In genomic region chr2:68251855-68252406, GRCh38 we compare ENCODE assay signal across 8 cellular contexts. TPM values are rescaled to one million over a fixed set of nuclear protein-coding genes. Genes with fewer than 3 reads are reported as not detected.
DNase-seq lines count a peak whose midpoint lies in the region; ATAC-seq and TF ChIP-seq lines count a peak whose summit lies in the region.

No MANE protein-coding gene starts in this region.

- peak overlapping the region; percentile 66; the same call in 1 of the 2 replicates for H3K4me2 ChIP-seq in SK-N-SH

- intact Hi-C loops in activated CD4-positive, alpha-beta T cell treated with anti-CD3 and anti-CD28 coated beads for 36 hours (cut with DNase I, micrococcal nuclease), result loop anchor here (1.0 to 10.0 kb wide), 16 partner anchors 15 to 1995 kb away; partner anchors contain the start of genes APLF (in 2 of the 2), C1D (in 2 of the 2), FBXO48 (in 2 of the 2) and ETAA1 (in 1 of the 2)
- intact Hi-C loops in dendritic cell treated with granulocyte-macrophage colony-stimulating factor and Interleukin-4, amounts not matched to agents 40 ng/mL and 50 ng/mL, for 4 days (cut with micrococcal nuclease), result loop anchor here (2.0 to 5.0 kb wide), 2 partner anchors 35 to 95 kb away; partner anchors contain the start of gene PNO1

- DNase-seq in SK-N-SH, result peak; percentile 71
- peak; percentile 68 for DNase-seq in activated CD4-positive, alpha-beta T cell treated with anti-CD3 and anti-CD28 coated beads for 36 hours
- peak; percentile 4 for DNase-seq in stimulated activated CD8-positive, alpha-beta memory T cell treated with anti-CD3 and anti-CD28 coated beads, Interleukin-7, amount 100 ng/mL, for 24 hours (ENCODE audit: low read depth)
- DNase-seq in NCI-H187 (lab: John Stamatoyannopoulos, UW), result no peak

- no peaks in the 10 kb centered on the region for H3K27me3 Mint-ChIP-seq in activated CD4-positive, alpha-beta T cell treated with anti-CD3 and anti-CD28 coated beads for 36 hours
- no peaks in the 10 kb centered on the region for H3K27me3 Mint-ChIP-seq in dendritic cell treated with granulocyte-macrophage colony-stimulating factor and Interleukin-4, amounts not matched to agents 40 ng/mL and 50 ng/mL, for 4 days

- TF ChIP-seq CTCF in SK-N-SH (IDR thresholded peaks at IDR 0.05), result no peak

- POLR2A ChIA-PET in SK-N-SH (lab: Yijun Ruan, JAX), result interaction anchor here (0.6 kb wide), 1 partner anchor 68 kb away, joined by 8 read pairs; the partner anchor contains the start of gene CNRIP1
- POLR2A ChIA-PET in activated CD4-positive, alpha-beta T cell treated with anti-CD3 and anti-CD28 coated beads for 36 hours (lab: Charles Lee), result interaction anchor here (0.6 to 1.6 kb wide), 4 partner anchors 27 to 189 kb away, joined by 3 to 13 read pairs (median 4); partner anchors contain the start of genes C1D and PNO1

- CTCF ChIA-PET in SK-N-SH (lab: Yijun Ruan, JAX), result interaction anchor here (1.6 to 2.3 kb wide), 8 partner anchors 17 to 129 kb away, joined by 4 to 16 read pairs (median 6); no protein-coding TSS in a partner anchor
- CTCF ChIA-PET in activated CD4-positive, alpha-beta T cell treated with anti-CD3 and anti-CD28 coated beads for 36 hours (lab: Charles Lee), result interaction anchor here (0.5 to 2.2 kb wide), 4 partner anchors 28 to 190 kb away, joined by 3 to 6 read pairs (median 3); no protein-coding TSS in a partner anchor

- ATAC-seq in SK-N-SH treated with all-trans-retinoic acid at 6 μM for 48 hours (no peak), HG03196 (IDR thresholded peaks at IDR 0.05; ENCODE audit: unreplicated experiment) (peak; percentile 7)
- ATAC-seq in activated CD4-positive, alpha-beta T cell treated with anti-CD3 and anti-CD28 coated beads for 36 hours, result peak; percentile 1

- no peaks in the 10 kb centered on the region for H3K9me2 ChIP-seq in SK-N-SH

- H2AFZ ChIP-seq in SK-N-SH (ENCODE audit: low read depth), result no peak overlapping the region

- H3K27ac Mint-ChIP-seq in activated CD4-positive, alpha-beta T cell treated with anti-CD3 and anti-CD28 coated beads for 36 hours, result peak overlapping the region; percentile 93
- peak overlapping the region; percentile 97 for H3K27ac Mint-ChIP-seq in dendritic cell treated with granulocyte-macrophage colony-stimulating factor and Interleukin-4, amounts not matched to agents 40 ng/mL and 50 ng/mL, for 4 days

- no peak for TF ChIP-seq EP300 in SK-N-SH (IDR thresholded peaks at IDR 0.05; ENCODE audit: borderline replicate concordance in 1 of 2, low read depth in 1 of 2, low read length in 1 of 2)

- peaks cover 41% of the 10 kb centered on the region for H4K20me1 ChIP-seq in SK-N-SH (ENCODE audit: insufficient read depth)

- H3K9me3 Mint-ChIP-seq in activated CD4-positive, alpha-beta T cell treated with anti-CD3 and anti-CD28 coated beads for 36 hours (ENCODE audit: low read depth), result no peaks in the 10 kb centered on the region
- no peaks in the 10 kb centered on the region for H3K9me3 Mint-ChIP-seq in dendritic cell treated with granulocyte-macrophage colony-stimulating factor and Interleukin-4, amounts not matched to agents 40 ng/mL and 50 ng/mL, for 4 days

- H3K79me2 ChIP-seq in SK-N-SH (ENCODE audit: insufficient read depth), result peaks cover 72% of the 10 kb centered on the region

- H3K9me3 ChIP-seq in SK-N-SH (no peaks in the 10 kb centered on the region), mononuclear cell (ENCODE audit: low read depth, low read length) (no peaks in the 10 kb centered on the region)

- peak overlapping the region; percentile 91; the same call in 1 of the 2 replicates for H3K9ac ChIP-seq in SK-N-SH

- peak overlapping the region; percentile 90 to 96 for H3K27ac ChIP-seq in SK-N-SH (ENCODE audit: low read depth in 2 of 2, low read length in 1 of 2)

- H3K36me3 ChIP-seq in SK-N-SH (replicated peaks in 1 of 2; ENCODE audit: control insufficient read depth in 1 of 2, insufficient read depth in 2 of 2, low read length in 1 of 2), result peaks cover 4 to 8% of the 10 kb centered on the region in 2 experiments

- under 1% methylated on average over 15 of the region's 78 CpGs for WGBS in SK-N-SH (ENCODE audit: low lambda C conversion rate)

- H3K4me3 ChIP-seq in SK-N-SH (ENCODE audit: low read depth in 2 of 2, low read length in 1 of 2) (peak overlapping the region; percentile 88 to 99), mononuclear cell (ENCODE audit: low read length) (peak overlapping the region; percentile 70)

- peak overlapping the region; percentile 98 for H3K4me3 Mint-ChIP-seq in activated CD4-positive, alpha-beta T cell treated with anti-CD3 and anti-CD28 coated beads for 36 hours
- H3K4me3 Mint-ChIP-seq in dendritic cell treated with granulocyte-macrophage colony-stimulating factor and Interleukin-4, amounts not matched to agents 40 ng/mL and 50 ng/mL, for 4 days, result peak overlapping the region; percentile 99

- peaks cover 30% of the 10 kb centered on the region for H3F3A ChIP-seq in SK-N-SH (replicated peaks; ENCODE audit: insufficient read depth)

- H3K4me1 ChIP-seq in SK-N-SH (ENCODE audit: control insufficient read depth in 1 of 2, insufficient read depth in 2 of 2, low read depth in 1 of 2, low read length in 1 of 2), result peaks cover 18 to 41% of the 10 kb centered on the region in 2 experiments
- H3K4me1 ChIP-seq in mononuclear cell (ENCODE audit: insufficient read depth, low read length), result peaks cover 47% of the 10 kb centered on the region

- TF ChIP-seq RAD21 in SK-N-SH (IDR thresholded peaks at IDR 0.05; ENCODE audit: low read length), result no peak

- peaks cover 24% of the 10 kb centered on the region for H3K36me3 Mint-ChIP-seq in activated CD4-positive, alpha-beta T cell treated with anti-CD3 and anti-CD28 coated beads for 36 hours (ENCODE audit: low read depth)
- H3K36me3 Mint-ChIP-seq in dendritic cell treated with granulocyte-macrophage colony-stimulating factor and Interleukin-4, amounts not matched to agents 40 ng/mL and 50 ng/mL, for 4 days (ENCODE audit: low read depth), result peaks cover 27% of the 10 kb centered on the region

- H3K27me3 ChIP-seq in SK-N-SH (ENCODE audit: insufficient read depth) (no peaks in the 10 kb centered on the region), mononuclear cell (ENCODE audit: insufficient read depth, low read length) (no peaks in the 10 kb centered on the region)

- peaks cover 37% of the 10 kb centered on the region for H3K4me1 Mint-ChIP-seq in activated CD4-positive, alpha-beta T cell treated with anti-CD3 and anti-CD28 coated beads for 36 hours
- H3K4me1 Mint-ChIP-seq in dendritic cell treated with granulocyte-macrophage colony-stimulating factor and Interleukin-4, amounts not matched to agents 40 ng/mL and 50 ng/mL, for 4 days (ENCODE audit: low read depth), result peaks cover 34% of the 10 kb centered on the region

TF ChIP-seq in SK-N-SH, 30 proteins besides CTCF, POLR2A, EP300 and RAD21:
- TF ChIP-seq EZH2phosphoT487 (IDR thresholded peaks at IDR 0.05; ENCODE audit: borderline replicate concordance, low read depth) (no peak), GATA2 (CRISPR knock-in tag; IDR thresholded peaks at IDR 0.05) (no peak), TCF12 (IDR thresholded peaks at IDR 0.05) (no peak), RFX5 (IDR thresholded peaks at IDR 0.05; ENCODE audit: low read length) (no peak), USF1 (IDR thresholded peaks at IDR 0.05; ENCODE audit: borderline replicate concordance, low read depth) (no peak), RXRA (IDR thresholded peaks at IDR 0.05; ENCODE audit: borderline replicate concordance, low read depth) (no peak), SIN3A (IDR thresholded peaks at IDR 0.05; ENCODE audit: borderline replicate concordance, low read depth, low read length) (no peak), FOXM1 (IDR thresholded peaks at IDR 0.05; ENCODE audit: low read depth) (no peak)

TF ChIP-seq in SK-N-SH treated with all-trans-retinoic acid at 6 μM for 48 hours, 23 proteins besides CTCF, POLR2A, EP300 and RAD21 (continues in another document):
- TF ChIP-seq, protein P1, sequence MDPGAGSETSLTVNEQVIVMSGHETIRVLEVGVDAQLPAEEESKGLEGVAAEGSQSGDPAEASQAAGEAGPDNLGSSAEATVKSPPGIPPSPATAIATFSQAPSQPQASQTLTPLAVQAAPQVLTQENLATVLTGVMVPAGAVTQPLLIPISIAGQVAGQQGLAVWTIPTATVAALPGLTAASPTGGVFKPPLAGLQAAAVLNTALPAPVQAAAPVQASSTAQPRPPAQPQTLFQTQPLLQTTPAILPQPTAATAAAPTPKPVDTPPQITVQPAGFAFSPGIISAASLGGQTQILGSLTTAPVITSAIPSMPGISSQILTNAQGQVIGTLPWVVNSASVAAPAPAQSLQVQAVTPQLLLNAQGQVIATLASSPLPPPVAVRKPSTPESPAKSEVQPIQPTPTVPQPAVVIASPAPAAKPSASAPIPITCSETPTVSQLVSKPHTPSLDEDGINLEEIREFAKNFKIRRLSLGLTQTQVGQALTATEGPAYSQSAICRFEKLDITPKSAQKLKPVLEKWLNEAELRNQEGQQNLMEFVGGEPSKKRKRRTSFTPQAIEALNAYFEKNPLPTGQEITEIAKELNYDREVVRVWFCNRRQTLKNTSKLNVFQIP (CRISPR knock-in tag; IDR thresholded peaks at IDR 0.05; ENCODE audit: borderline replicate concordance, low read depth), result no peak
- TF ChIP-seq TCF4 (CRISPR knock-in tag; IDR thresholded peaks at IDR 0.05; ENCODE audit: borderline replicate concordance) (no peak), ESRRG (CRISPR knock-in tag; IDR thresholded peaks at IDR 0.05) (no peak), ZC3H10 (CRISPR knock-in tag; IDR thresholded peaks at IDR 0.05) (no peak), OSR1 (CRISPR knock-in tag; IDR thresholded peaks at IDR 0.05) (no peak), ISL1 (CRISPR knock-in tag; IDR thresholded peaks at IDR 0.05) (no peak), RARB (CRISPR knock-in tag; IDR thresholded peaks at IDR 0.05) (no peak)
- TF ChIP-seq, protein P2, sequence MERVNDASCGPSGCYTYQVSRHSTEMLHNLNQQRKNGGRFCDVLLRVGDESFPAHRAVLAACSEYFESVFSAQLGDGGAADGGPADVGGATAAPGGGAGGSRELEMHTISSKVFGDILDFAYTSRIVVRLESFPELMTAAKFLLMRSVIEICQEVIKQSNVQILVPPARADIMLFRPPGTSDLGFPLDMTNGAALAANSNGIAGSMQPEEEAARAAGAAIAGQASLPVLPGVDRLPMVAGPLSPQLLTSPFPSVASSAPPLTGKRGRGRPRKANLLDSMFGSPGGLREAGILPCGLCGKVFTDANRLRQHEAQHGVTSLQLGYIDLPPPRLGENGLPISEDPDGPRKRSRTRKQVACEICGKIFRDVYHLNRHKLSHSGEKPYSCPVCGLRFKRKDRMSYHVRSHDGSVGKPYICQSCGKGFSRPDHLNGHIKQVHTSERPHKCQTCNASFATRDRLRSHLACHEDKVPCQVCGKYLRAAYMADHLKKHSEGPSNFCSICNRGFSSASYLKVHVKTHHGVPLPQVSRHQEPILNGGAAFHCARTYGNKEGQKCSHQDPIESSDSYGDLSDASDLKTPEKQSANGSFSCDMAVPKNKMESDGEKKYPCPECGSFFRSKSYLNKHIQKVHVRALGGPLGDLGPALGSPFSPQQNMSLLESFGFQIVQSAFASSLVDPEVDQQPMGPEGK (CRISPR knock-in tag; IDR thresholded peaks at IDR 0.05; ENCODE audit: borderline replicate concordance), result no peak

RNA-seq across cellular contexts. Expression of gene PPP3R1, which starts 0.4 kb away (rescaled TPM):
- 12.0 and 13.8 TPM in 2 replicates for polyA plus RNA-seq in SK-N-SH (2012; rRNA removed)
- 27.6 and 31.0 TPM in 2 replicates for polyA plus RNA-seq in SK-N-SH (2012; cell fraction: cytosol; rRNA removed)
- 5.6 and 12.8 TPM in 2 replicates for polyA plus RNA-seq in SK-N-SH (2012; cell fraction: nucleus; rRNA removed)
- total RNA-seq in activated CD4-positive, alpha-beta T cell treated with anti-CD3 and anti-CD28 coated beads for 36 hours, result 10 to 100 TPM; 75.1 to 82.4 TPM
- total RNA-seq in mononuclear cell, result 62.1 TPM

Comparison
In these comparisons a context has a peak if more than half of its experiments do, and no peak if none do; other contexts are left out.
1. DNase-seq: peak in SK-N-SH (single experiment), activated CD4-positive, alpha-beta T cell treated with anti-CD3 and anti-CD28 coated beads for 36 hours (single experiment) and stimulated activated CD8-positive, alpha-beta memory T cell treated with anti-CD3 and anti-CD28 coated beads, Interleukin-7, amount 100 ng/mL, for 24 hours (single experiment); none in NCI-H187 (0 of 2).